Comparison of ENCODE assay signal across 8 cellular contexts in genomic region chr17:17836818-17837379, GRCh38. TPM values are rescaled to one million over a fixed set of nuclear protein-coding genes. Genes with fewer than 3 reads are reported as not detected.
DNase-seq lines count a peak whose midpoint lies in the region; ATAC-seq and TF ChIP-seq lines count a peak whose summit lies in the region.

Gene SREBF1 (minus strand): TSS chr17:17836986. CDS start chr17:17836817, 169 bp downstream.

- 6% methylated on average over 29 to 45 of the region's 52 CpGs for WGBS in GM23248 (ENCODE audit: low coverage in 1 of 2, low lambda C conversion rate in 2 of 2, missing lambda C conversion rate in 2 of 2), 2 experiments
- no CpG with 5 or more reads among the region's 52 CpGs for WGBS in mesendoderm (ENCODE audit: extremely low coverage, insufficient coverage, low lambda C conversion rate)

- H3K79me1 ChIP-seq in mesendoderm (ENCODE audit: low read length) = peaks cover 18% of the 10 kb centered on the region

- H3K9ac ChIP-seq in GM23248 (peak within 1 kb of the TSS; percentile 93), Loucy (ENCODE audit: low read depth, low read length, poor library complexity, severe bottlenecking) (peak within 1 kb of the TSS; percentile 75), mesendoderm (ENCODE audit: low read length) (peak within 1 kb of the TSS; percentile 99)

- peak within 1 kb of the TSS; percentile 99 for H3K56ac ChIP-seq in mesendoderm (ENCODE audit: low read length)

- peaks cover 69% of the 10 kb centered on the region for H3K4me1 Mint-ChIP-seq in activated CD4-positive, alpha-beta memory T cell treated with anti-CD3 and anti-CD28 coated beads for 36 hours (ENCODE audit: low read depth)
- peaks cover 36 to 50% of the 10 kb centered on the region in 2 donors for H3K4me1 Mint-ChIP-seq in effector memory CD8-positive, alpha-beta T cell (ENCODE audit: low read depth in 2 of 2)

- CTCF ChIA-PET in activated CD4-positive, alpha-beta memory T cell treated with anti-CD3 and anti-CD28 coated beads for 36 hours (lab: Charles Lee) = interaction anchor here (0.9 to 2.7 kb wide), 12 partner anchors 9 to 197 kb away, joined by 3 to 12 read pairs (median 6); no protein-coding TSS in a partner anchor

- H2BK5ac ChIP-seq in mesendoderm (ENCODE audit: low read length) = peak within 1 kb of the TSS; percentile 98

- intact Hi-C loops in activated CD4-positive, alpha-beta memory T cell treated with anti-CD3 and anti-CD28 coated beads for 36 hours (cut with micrococcal nuclease) = loop anchor here (2.0 to 5.0 kb wide), 2 partner anchors 14 to 155 kb away; partner anchors contain the start of gene RAI1

- H3K4me3 ChIP-seq in GM23248 (peak within 1 kb of the TSS; percentile 79), Loucy (ENCODE audit: low read length, poor library complexity, severe bottlenecking) (peak within 1 kb of the TSS; percentile 79), mesendoderm (ENCODE audit: low read length) (peak within 1 kb of the TSS; percentile 93)

- peak within 1 kb of the TSS; percentile 5 for H2BK120ac ChIP-seq in mesendoderm (ENCODE audit: low read depth, low read length)

- in situ Hi-C loops in GM23248 (cut with MboI) = no loop called here

- H3K4me2 ChIP-seq in GM23248 (ENCODE audit: unreplicated experiment) = peak within 1 kb of the TSS; percentile 86
- peak within 1 kb of the TSS; percentile 68 for H3K4me2 ChIP-seq in Loucy (ENCODE audit: low read depth, low read length, poor library complexity, severe bottlenecking)
- peak within 1 kb of the TSS; percentile 61 for H3K4me2 ChIP-seq in mesendoderm (ENCODE audit: low read length)

- H3K27me3 ChIP-seq in GM23248 (replicated peaks; ENCODE audit: insufficient read depth) = no peaks in the 10 kb centered on the region
- no peaks in the 10 kb centered on the region for H3K27me3 ChIP-seq in Loucy (ENCODE audit: insufficient read depth, low read length, poor library complexity, severe bottlenecking)
- no peaks in the 10 kb centered on the region for H3K27me3 ChIP-seq in mesendoderm (ENCODE audit: insufficient read depth, low read length, poor library complexity)

- TF ChIP-seq POLR2A in GM10847 (IDR thresholded peaks at IDR 0.05; ENCODE audit: extremely low read depth, insufficient read length) = peak; percentile 26

- POLR2A ChIA-PET in activated CD4-positive, alpha-beta memory T cell treated with anti-CD3 and anti-CD28 coated beads for 36 hours (lab: Charles Lee) = interaction anchor here (1.0 to 6.9 kb wide), 13 partner anchors 11 to 1621 kb away, joined by 3 to 135 read pairs (median 4); partner anchors contain the start of genes DRC3 and TOM1L2

- H3K27ac Mint-ChIP-seq in activated CD4-positive, alpha-beta memory T cell treated with anti-CD3 and anti-CD28 coated beads for 36 hours = peak within 1 kb of the TSS; percentile 96
- peak within 1 kb of the TSS; percentile 99 for H3K27ac Mint-ChIP-seq in effector memory CD8-positive, alpha-beta T cell

- H2AK5ac ChIP-seq in mesendoderm (ENCODE audit: low read length) = peak within 1 kb of the TSS; percentile 98

- no peaks in the 10 kb centered on the region for H3K9me3 ChIP-seq in GM23248 (ENCODE audit: low read depth)
- no peaks in the 10 kb centered on the region for H3K9me3 ChIP-seq in Loucy (ENCODE audit: insufficient read depth, low read depth, low read length)

- peak within 1 kb of the TSS; percentile 95 for H3K27ac ChIP-seq in GM23248
- peak within 1 kb of the TSS; percentile 98 for H3K27ac ChIP-seq in mesendoderm (ENCODE audit: low read depth, low read length)

- peak within 1 kb of the TSS; percentile 89 for H3K4me3 Mint-ChIP-seq in activated CD4-positive, alpha-beta memory T cell treated with anti-CD3 and anti-CD28 coated beads for 36 hours
- H3K4me3 Mint-ChIP-seq in effector memory CD8-positive, alpha-beta T cell = peak within 1 kb of the TSS; percentile 91 to 95

- H3K4me1 ChIP-seq in GM23248 (ENCODE audit: insufficient read depth) = peaks cover 38% of the 10 kb centered on the region
- H3K4me1 ChIP-seq in Loucy (ENCODE audit: insufficient read depth, low read length, poor library complexity, severe bottlenecking) = peaks cover 26% of the 10 kb centered on the region
- peaks cover 34% of the 10 kb centered on the region for H3K4me1 ChIP-seq in mesendoderm (ENCODE audit: control insufficient read depth, low read depth, low read length)

- DNase-seq in GM23248 (peak; percentile 81), mesendoderm (peak; percentile 74), GM19240 (ENCODE audit: insufficient read length, low spot score) (no peak)
- DNase-seq in activated CD4-positive, alpha-beta memory T cell treated with anti-CD3 and anti-CD28 coated beads for 36 hours = peak; percentile 80
- peak; percentile 56 to 63 (median 58) for DNase-seq in effector memory CD8-positive, alpha-beta T cell
- peak; percentile 85 for DNase-seq in stimulated activated CD8-positive, alpha-beta memory T cell treated with anti-CD3 and anti-CD28 coated beads, Interleukin-4, amount 100 ng/mL, for 48 hours

- peak within 1 kb of the TSS; percentile 87 for H3K4ac ChIP-seq in mesendoderm (ENCODE audit: low read depth, low read length)

- peak within 1 kb of the TSS; percentile 37 for H4K5ac ChIP-seq in mesendoderm (ENCODE audit: low read length)

- ATAC-seq in effector memory CD8-positive, alpha-beta T cell (replicated peaks) = peak; percentile 42

- H3K27me3 Mint-ChIP-seq in activated CD4-positive, alpha-beta memory T cell treated with anti-CD3 and anti-CD28 coated beads for 36 hours = no peaks in the 10 kb centered on the region
- no peaks in the 10 kb centered on the region for H3K27me3 Mint-ChIP-seq in effector memory CD8-positive, alpha-beta T cell

- H3K18ac ChIP-seq in mesendoderm (ENCODE audit: low read length) = peak within 1 kb of the TSS; percentile 88

- H2AFZ ChIP-seq in GM23248 = peak within 1 kb of the TSS; percentile 70
- peak within 1 kb of the TSS; percentile 95 for H2AFZ ChIP-seq in Loucy (ENCODE audit: low read length)

- no peaks in the 10 kb centered on the region for H3K9me2 ChIP-seq in GM23248 (ENCODE audit: insufficient read depth)
- H3K9me2 ChIP-seq in Loucy (replicated peaks; ENCODE audit: low read depth, low read length) = no peaks in the 10 kb centered on the region

- H3K36me3 Mint-ChIP-seq in activated CD4-positive, alpha-beta memory T cell treated with anti-CD3 and anti-CD28 coated beads for 36 hours = peaks cover 33% of the 10 kb centered on the region
- peaks cover 68% of the 10 kb centered on the region for H3K36me3 Mint-ChIP-seq in effector memory CD8-positive, alpha-beta T cell (ENCODE audit: insufficient read depth)

- H3F3A ChIP-seq in GM23248 (ENCODE audit: insufficient read depth) (peaks cover 38% of the 10 kb centered on the region), Loucy (ENCODE audit: low read depth) (no peaks in the 10 kb centered on the region)

- H4K20me1 ChIP-seq in GM23248 (ENCODE audit: insufficient read depth) (no peaks in the 10 kb centered on the region), Loucy (ENCODE audit: insufficient read depth, low read length, poor library complexity, severe bottlenecking) (no peaks in the 10 kb centered on the region)

- H3K23ac ChIP-seq in mesendoderm (ENCODE audit: low read length) = peak within 1 kb of the TSS; percentile 80

- H4K8ac ChIP-seq in mesendoderm (ENCODE audit: low read depth, low read length) = peak within 1 kb of the TSS; percentile 58

- no peaks in the 10 kb centered on the region for H3K9me3 Mint-ChIP-seq in activated CD4-positive, alpha-beta memory T cell treated with anti-CD3 and anti-CD28 coated beads for 36 hours
- no peaks in the 10 kb centered on the region for H3K9me3 Mint-ChIP-seq in effector memory CD8-positive, alpha-beta T cell

- no peak for TF ChIP-seq CTCF in Loucy (conservative IDR thresholded peaks at IDR 0.05; ENCODE audit: low read length)

- H3K79me2 ChIP-seq in GM23248 (ENCODE audit: insufficient read depth) = peaks cover 39% of the 10 kb centered on the region
- H3K79me2 ChIP-seq in Loucy (ENCODE audit: insufficient read depth, low read length) = no peaks in the 10 kb centered on the region
- peaks cover 31% of the 10 kb centered on the region for H3K79me2 ChIP-seq in mesendoderm (ENCODE audit: control insufficient read depth, insufficient read depth, low read length)

- H3K36me3 ChIP-seq in GM23248 (ENCODE audit: low read depth) = no peaks in the 10 kb centered on the region
- H3K36me3 ChIP-seq in Loucy (ENCODE audit: insufficient read depth, low read length) = no peaks in the 10 kb centered on the region
- H3K36me3 ChIP-seq in mesendoderm (ENCODE audit: control insufficient read depth, insufficient read depth, low read length) = no peaks in the 10 kb centered on the region

- H2BK15ac ChIP-seq in mesendoderm (replicated peaks; ENCODE audit: low read depth) = peak within 1 kb of the TSS; percentile 8

RNA-seq across cellular contexts. Expression of gene SREBF1, which starts in this region (rescaled TPM):
- total RNA-seq in GM23248 (2014; rRNA removed; shearing (Covaris generic)) = 34.4 and 36.2 TPM in 2 replicates
- 14.3 and 19.2 TPM in 2 replicates for polyA plus RNA-seq in GM23248 (2016; fragmentation: Nextera tagmentation; extraction: Ambion mirVana)
- total RNA-seq in activated CD4-positive, alpha-beta memory T cell treated with anti-CD3 and anti-CD28 coated beads for 36 hours = 100 to 1,000 TPM in 1 of 2 experiments, 10 to 100 TPM in 1; 93.7 to 106 TPM
- polyA plus RNA-seq in mesendoderm (2013, experiment 1 of 2) = 59.1 TPM
- 55.4 TPM for polyA plus RNA-seq in mesendoderm (2013, experiment 2 of 2)
